ENCODE assay signal across 1 cellular context in the genomic region with DNA sequence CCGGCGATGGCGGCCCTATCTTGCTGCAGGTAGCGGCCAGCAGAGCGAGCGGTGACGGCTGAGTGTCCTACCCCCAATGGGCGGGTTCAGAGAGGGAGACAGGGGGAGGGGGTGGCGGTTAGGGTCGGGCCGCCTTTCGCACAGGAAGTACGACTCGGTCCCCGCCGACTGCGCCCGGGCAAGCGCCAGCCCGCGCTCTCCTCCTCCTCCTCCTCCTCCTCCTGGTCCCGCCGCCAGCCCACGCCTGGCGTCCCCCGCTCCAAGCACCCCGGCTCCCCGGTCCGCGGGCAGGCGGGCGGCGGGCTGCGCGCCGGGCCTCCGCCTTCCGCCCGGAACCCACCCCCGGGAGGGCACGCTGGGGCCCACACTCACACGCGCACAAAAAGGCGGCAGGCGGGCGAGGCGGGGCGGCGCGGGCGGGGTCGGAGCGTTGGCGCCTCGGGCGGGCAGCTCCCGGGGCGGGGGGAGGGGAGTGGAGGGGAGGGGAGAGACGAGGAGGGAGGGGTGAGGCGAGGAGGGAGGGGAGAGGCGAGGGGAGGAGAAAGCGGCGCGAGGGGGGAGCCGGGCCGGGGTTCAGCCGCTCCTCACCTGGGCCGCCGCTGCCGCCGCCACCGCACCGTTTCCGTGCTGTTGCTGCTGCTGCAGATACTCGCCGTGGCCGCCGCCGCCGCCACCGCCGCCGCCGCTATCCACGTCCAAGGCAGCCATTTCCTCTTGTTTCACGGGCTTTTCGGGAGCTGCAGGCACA.
TF ChIP-seq lines count a peak whose summit lies in the region.

No MANE protein-coding gene starts in this region.

TF ChIP-seq in HEK293, 187 proteins besides CTCF, POLR2A, EP300 and RAD21 (continued from another document and continues in another):
- TF ChIP-seq, protein P1, sequence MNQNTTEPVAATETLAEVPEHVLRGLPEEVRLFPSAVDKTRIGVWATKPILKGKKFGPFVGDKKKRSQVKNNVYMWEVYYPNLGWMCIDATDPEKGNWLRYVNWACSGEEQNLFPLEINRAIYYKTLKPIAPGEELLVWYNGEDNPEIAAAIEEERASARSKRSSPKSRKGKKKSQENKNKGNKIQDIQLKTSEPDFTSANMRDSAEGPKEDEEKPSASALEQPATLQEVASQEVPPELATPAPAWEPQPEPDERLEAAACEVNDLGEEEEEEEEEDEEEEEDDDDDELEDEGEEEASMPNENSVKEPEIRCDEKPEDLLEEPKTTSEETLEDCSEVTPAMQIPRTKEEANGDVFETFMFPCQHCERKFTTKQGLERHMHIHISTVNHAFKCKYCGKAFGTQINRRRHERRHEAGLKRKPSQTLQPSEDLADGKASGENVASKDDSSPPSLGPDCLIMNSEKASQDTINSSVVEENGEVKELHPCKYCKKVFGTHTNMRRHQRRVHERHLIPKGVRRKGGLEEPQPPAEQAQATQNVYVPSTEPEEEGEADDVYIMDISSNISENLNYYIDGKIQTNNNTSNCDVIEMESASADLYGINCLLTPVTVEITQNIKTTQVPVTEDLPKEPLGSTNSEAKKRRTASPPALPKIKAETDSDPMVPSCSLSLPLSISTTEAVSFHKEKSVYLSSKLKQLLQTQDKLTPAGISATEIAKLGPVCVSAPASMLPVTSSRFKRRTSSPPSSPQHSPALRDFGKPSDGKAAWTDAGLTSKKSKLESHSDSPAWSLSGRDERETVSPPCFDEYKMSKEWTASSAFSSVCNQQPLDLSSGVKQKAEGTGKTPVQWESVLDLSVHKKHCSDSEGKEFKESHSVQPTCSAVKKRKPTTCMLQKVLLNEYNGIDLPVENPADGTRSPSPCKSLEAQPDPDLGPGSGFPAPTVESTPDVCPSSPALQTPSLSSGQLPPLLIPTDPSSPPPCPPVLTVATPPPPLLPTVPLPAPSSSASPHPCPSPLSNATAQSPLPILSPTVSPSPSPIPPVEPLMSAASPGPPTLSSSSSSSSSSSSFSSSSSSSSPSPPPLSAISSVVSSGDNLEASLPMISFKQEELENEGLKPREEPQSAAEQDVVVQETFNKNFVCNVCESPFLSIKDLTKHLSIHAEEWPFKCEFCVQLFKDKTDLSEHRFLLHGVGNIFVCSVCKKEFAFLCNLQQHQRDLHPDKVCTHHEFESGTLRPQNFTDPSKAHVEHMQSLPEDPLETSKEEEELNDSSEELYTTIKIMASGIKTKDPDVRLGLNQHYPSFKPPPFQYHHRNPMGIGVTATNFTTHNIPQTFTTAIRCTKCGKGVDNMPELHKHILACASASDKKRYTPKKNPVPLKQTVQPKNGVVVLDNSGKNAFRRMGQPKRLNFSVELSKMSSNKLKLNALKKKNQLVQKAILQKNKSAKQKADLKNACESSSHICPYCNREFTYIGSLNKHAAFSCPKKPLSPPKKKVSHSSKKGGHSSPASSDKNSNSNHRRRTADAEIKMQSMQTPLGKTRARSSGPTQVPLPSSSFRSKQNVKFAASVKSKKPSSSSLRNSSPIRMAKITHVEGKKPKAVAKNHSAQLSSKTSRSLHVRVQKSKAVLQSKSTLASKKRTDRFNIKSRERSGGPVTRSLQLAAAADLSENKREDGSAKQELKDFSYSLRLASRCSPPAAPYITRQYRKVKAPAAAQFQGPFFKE (tag by site-specific recombination; IDR thresholded peaks at IDR 0.05; ENCODE audit: borderline replicate concordance), result no peak
- TF ChIP-seq ZNF394 (tag by site-specific recombination; IDR thresholded peaks at IDR 0.05; ENCODE audit: borderline replicate concordance) (no peak; the same call in 1 of the 2 replicates), ZNF560 (tag by site-specific recombination; IDR thresholded peaks at IDR 0.05; ENCODE audit: borderline replicate concordance) (no peak), ZEB2 (tag by site-specific recombination; IDR thresholded peaks at IDR 0.05) (no peak), SP3 (tag by site-specific recombination; IDR thresholded peaks at IDR 0.05) (peak; percentile 67), KLF10 (tag by site-specific recombination; IDR thresholded peaks at IDR 0.05) (peak; percentile 64; the same call in 1 of the 2 replicates), ZNF169 (tag by site-specific recombination; IDR thresholded peaks at IDR 0.05) (no peak), ZNF501 (tag by site-specific recombination; IDR thresholded peaks at IDR 0.05) (no peak), WT1 (tag by site-specific recombination; IDR thresholded peaks at IDR 0.05) (no peak), ZNF335 (tag by site-specific recombination; conservative IDR thresholded peaks at IDR 0.05) (peak; percentile 44; the same call in 1 of the 2 replicates), TRIM28 (IDR thresholded peaks at IDR 0.05; ENCODE audit: borderline replicate concordance, low read length) (no peak), ZNF558 (tag by site-specific recombination; IDR thresholded peaks at IDR 0.05) (no peak), ZNF157 (tag by site-specific recombination; IDR thresholded peaks at IDR 0.05) (no peak), ZNF114 (tag by site-specific recombination; IDR thresholded peaks at IDR 0.05) (no peak), MEIS1 (CRISPR knock-in tag; IDR thresholded peaks at IDR 0.05; ENCODE audit: borderline replicate concordance) (no peak), ZBTB21 (tag by site-specific recombination; IDR thresholded peaks at IDR 0.05) (no peak), ZNF175 (tag by site-specific recombination; IDR thresholded peaks at IDR 0.05) (no peak), ZNF768 (tag by site-specific recombination; IDR thresholded peaks at IDR 0.05) (no peak), ZNF112 (tag by site-specific recombination; IDR thresholded peaks at IDR 0.05) (no peak)
- TF ChIP-seq, protein P2, sequence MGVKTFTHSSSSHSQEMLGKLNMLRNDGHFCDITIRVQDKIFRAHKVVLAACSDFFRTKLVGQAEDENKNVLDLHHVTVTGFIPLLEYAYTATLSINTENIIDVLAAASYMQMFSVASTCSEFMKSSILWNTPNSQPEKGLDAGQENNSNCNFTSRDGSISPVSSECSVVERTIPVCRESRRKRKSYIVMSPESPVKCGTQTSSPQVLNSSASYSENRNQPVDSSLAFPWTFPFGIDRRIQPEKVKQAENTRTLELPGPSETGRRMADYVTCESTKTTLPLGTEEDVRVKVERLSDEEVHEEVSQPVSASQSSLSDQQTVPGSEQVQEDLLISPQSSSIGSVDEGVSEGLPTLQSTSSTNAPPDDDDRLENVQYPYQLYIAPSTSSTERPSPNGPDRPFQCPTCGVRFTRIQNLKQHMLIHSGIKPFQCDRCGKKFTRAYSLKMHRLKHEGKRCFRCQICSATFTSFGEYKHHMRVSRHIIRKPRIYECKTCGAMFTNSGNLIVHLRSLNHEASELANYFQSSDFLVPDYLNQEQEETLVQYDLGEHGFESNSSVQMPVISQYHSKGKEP (tag by site-specific recombination; IDR thresholded peaks at IDR 0.05), result peak; percentile 57; the same call in 1 of the 2 replicates
- TF ChIP-seq, protein P3, sequence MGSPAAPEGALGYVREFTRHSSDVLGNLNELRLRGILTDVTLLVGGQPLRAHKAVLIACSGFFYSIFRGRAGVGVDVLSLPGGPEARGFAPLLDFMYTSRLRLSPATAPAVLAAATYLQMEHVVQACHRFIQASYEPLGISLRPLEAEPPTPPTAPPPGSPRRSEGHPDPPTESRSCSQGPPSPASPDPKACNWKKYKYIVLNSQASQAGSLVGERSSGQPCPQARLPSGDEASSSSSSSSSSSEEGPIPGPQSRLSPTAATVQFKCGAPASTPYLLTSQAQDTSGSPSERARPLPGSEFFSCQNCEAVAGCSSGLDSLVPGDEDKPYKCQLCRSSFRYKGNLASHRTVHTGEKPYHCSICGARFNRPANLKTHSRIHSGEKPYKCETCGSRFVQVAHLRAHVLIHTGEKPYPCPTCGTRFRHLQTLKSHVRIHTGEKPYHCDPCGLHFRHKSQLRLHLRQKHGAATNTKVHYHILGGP (tag by site-specific recombination; IDR thresholded peaks at IDR 0.05), result no peak
- TF ChIP-seq, protein P4, sequence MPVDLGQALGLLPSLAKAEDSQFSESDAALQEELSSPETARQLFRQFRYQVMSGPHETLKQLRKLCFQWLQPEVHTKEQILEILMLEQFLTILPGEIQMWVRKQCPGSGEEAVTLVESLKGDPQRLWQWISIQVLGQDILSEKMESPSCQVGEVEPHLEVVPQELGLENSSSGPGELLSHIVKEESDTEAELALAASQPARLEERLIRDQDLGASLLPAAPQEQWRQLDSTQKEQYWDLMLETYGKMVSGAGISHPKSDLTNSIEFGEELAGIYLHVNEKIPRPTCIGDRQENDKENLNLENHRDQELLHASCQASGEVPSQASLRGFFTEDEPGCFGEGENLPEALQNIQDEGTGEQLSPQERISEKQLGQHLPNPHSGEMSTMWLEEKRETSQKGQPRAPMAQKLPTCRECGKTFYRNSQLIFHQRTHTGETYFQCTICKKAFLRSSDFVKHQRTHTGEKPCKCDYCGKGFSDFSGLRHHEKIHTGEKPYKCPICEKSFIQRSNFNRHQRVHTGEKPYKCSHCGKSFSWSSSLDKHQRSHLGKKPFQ (tag by site-specific recombination; IDR thresholded peaks at IDR 0.05), result no peak
- TF ChIP-seq, protein P5, sequence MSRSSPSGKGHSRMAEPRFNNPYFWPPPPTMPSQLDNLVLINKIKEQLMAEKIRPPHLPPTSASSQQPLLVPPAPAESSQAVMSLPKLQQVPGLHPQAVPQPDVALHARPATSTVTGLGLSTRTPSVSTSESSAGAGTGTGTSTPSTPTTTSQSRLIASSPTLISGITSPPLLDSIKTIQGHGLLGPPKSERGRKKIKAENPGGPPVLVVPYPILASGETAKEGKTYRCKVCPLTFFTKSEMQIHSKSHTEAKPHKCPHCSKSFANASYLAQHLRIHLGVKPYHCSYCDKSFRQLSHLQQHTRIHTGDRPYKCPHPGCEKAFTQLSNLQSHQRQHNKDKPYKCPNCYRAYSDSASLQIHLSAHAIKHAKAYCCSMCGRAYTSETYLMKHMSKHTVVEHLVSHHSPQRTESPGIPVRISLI (tag by site-specific recombination; IDR thresholded peaks at IDR 0.05), result no peak
- TF ChIP-seq, protein P6, sequence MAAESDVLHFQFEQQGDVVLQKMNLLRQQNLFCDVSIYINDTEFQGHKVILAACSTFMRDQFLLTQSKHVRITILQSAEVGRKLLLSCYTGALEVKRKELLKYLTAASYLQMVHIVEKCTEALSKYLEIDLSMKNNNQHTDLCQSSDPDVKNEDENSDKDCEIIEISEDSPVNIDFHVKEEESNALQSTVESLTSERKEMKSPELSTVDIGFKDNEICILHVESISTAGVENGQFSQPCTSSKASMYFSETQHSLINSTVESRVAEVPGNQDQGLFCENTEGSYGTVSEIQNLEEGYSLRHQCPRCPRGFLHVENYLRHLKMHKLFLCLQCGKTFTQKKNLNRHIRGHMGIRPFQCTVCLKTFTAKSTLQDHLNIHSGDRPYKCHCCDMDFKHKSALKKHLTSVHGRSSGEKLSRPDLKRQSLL (tag by site-specific recombination; IDR thresholded peaks at IDR 0.05), result no peak
- TF ChIP-seq, protein P7, sequence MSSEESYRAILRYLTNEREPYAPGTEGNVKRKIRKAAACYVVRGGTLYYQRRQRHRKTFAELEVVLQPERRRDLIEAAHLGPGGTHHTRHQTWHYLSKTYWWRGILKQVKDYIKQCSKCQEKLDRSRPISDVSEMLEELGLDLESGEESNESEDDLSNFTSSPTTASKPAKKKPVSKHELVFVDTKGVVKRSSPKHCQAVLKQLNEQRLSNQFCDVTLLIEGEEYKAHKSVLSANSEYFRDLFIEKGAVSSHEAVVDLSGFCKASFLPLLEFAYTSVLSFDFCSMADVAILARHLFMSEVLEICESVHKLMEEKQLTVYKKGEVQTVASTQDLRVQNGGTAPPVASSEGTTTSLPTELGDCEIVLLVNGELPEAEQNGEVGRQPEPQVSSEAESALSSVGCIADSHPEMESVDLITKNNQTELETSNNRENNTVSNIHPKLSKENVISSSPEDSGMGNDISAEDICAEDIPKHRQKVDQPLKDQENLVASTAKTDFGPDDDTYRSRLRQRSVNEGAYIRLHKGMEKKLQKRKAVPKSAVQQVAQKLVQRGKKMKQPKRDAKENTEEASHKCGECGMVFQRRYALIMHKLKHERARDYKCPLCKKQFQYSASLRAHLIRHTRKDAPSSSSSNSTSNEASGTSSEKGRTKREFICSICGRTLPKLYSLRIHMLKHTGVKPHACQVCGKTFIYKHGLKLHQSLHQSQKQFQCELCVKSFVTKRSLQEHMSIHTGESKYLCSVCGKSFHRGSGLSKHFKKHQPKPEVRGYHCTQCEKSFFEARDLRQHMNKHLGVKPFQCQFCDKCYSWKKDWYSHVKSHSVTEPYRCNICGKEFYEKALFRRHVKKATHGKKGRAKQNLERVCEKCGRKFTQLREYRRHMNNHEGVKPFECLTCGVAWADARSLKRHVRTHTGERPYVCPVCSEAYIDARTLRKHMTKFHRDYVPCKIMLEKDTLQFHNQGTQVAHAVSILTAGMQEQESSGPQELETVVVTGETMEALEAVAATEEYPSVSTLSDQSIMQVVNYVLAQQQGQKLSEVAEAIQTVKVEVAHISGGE (tag by site-specific recombination; conservative IDR thresholded peaks at IDR 0.05; ENCODE audit: low read depth), result peak; percentile 89
- TF ChIP-seq, protein P8, sequence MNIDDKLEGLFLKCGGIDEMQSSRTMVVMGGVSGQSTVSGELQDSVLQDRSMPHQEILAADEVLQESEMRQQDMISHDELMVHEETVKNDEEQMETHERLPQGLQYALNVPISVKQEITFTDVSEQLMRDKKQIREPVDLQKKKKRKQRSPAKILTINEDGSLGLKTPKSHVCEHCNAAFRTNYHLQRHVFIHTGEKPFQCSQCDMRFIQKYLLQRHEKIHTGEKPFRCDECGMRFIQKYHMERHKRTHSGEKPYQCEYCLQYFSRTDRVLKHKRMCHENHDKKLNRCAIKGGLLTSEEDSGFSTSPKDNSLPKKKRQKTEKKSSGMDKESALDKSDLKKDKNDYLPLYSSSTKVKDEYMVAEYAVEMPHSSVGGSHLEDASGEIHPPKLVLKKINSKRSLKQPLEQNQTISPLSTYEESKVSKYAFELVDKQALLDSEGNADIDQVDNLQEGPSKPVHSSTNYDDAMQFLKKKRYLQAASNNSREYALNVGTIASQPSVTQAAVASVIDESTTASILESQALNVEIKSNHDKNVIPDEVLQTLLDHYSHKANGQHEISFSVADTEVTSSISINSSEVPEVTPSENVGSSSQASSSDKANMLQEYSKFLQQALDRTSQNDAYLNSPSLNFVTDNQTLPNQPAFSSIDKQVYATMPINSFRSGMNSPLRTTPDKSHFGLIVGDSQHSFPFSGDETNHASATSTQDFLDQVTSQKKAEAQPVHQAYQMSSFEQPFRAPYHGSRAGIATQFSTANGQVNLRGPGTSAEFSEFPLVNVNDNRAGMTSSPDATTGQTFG (tag by site-specific recombination; IDR thresholded peaks at IDR 0.05; ENCODE audit: borderline replicate concordance), result no peak
- TF ChIP-seq, protein P9, sequence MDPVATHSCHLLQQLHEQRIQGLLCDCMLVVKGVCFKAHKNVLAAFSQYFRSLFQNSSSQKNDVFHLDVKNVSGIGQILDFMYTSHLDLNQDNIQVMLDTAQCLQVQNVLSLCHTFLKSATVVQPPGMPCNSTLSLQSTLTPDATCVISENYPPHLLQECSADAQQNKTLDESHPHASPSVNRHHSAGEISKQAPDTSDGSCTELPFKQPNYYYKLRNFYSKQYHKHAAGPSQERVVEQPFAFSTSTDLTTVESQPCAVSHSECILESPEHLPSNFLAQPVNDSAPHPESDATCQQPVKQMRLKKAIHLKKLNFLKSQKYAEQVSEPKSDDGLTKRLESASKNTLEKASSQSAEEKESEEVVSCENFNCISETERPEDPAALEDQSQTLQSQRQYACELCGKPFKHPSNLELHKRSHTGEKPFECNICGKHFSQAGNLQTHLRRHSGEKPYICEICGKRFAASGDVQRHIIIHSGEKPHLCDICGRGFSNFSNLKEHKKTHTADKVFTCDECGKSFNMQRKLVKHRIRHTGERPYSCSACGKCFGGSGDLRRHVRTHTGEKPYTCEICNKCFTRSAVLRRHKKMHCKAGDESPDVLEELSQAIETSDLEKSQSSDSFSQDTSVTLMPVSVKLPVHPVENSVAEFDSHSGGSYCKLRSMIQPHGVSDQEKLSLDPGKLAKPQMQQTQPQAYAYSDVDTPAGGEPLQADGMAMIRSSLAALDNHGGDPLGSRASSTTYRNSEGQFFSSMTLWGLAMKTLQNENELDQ (tag by site-specific recombination; IDR thresholded peaks at IDR 0.05; ENCODE audit: low read depth), result no peak
